Comparison of ENCODE assay signal across 1 cellular context in the genomic region with DNA sequence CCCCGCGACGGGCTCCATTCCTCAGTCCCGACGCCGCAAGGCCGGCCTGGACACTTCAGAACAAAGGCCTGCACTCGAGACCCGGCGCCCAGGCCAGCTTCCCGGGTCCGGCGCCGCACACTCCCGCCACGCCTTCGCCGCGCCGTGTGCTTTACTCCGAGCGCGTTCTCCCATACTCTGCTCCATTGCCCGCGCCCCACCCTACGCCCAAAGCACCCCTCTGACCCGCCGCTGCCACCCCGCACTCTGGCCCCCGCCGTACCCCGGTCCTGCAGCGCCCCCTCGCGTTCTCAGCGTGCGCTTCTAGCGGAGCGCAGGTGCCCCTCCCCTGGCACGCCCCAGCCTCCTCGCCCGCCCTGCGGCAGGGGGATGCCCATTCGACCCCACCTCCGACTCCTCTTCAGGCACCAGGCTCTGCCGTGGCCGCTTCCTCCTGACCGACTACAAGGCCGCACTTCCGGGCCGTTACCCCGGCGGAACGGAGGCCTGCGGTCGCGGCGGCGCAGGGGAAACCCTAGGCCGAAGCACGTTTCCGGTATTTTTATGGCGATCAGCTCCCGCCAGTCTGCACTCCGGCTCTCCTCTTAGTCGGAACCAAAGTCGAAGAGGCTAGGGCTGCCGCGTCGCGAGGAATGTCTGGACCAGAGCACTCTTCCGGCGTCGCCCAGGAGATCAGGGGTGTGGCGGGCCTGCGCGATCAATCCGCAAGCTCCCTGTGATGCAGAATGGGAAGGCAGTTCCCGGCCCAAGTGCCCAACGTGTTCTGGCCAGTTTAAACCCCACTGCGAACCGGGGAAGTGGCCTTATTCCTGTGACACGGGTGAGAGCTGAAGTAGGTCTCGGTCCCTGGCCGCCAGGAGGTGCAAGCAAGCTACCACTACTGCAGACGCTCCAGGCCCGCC.
TF ChIP-seq lines count a peak whose summit lies in the region.

ZBTB45 (minus strand) TSS at position 456 of the 902 bp plus-strand sequence. CDS start 2,137 bp downstream, outside the sequence.

TF ChIP-seq in K562, 482 proteins besides CTCF, POLR2A, EP300 and RAD21 (continued from another document and continues in another):
- TF ChIP-seq STAG1 (CRISPR knock-in tag; IDR thresholded peaks at IDR 0.05; ENCODE audit: borderline replicate concordance) (peak; percentile 91), RBM15 (IDR thresholded peaks at IDR 0.05; ENCODE audit: insufficient read depth, low read length) (no peak), OTX1 (CRISPR knock-in tag; IDR thresholded peaks at IDR 0.05) (peak; percentile 60; the same call in 1 of the 2 replicates), RUNX1 (IDR thresholded peaks at IDR 0.05; ENCODE audit: low read depth) (no peak; the same call in 1 of the 2 replicates), RAD51 (IDR thresholded peaks at IDR 0.05; ENCODE audit: borderline replicate concordance, low read depth) (no peak), MEF2A (IDR thresholded peaks at IDR 0.05; ENCODE audit: control insufficient read depth, low read depth, low read length) (0 out of 2 replicates have a peak, but pooled peaks have one; percentile 23), RBM39 (optimal IDR thresholded peaks at IDR 0.05; ENCODE audit: low read depth, low read length) (no peak), SLC30A9 (CRISPR knock-in tag; IDR thresholded peaks at IDR 0.05) (0 out of 2 replicates have a peak, but pooled peaks have one; percentile 30), BMI1 (IDR thresholded peaks at IDR 0.05; ENCODE audit: low read length) (no peak), PHB2 (IDR thresholded peaks at IDR 0.05; ENCODE audit: low read depth) (no peak), RBM14 (IDR thresholded peaks at IDR 0.05; ENCODE audit: borderline replicate concordance, insufficient read depth, low read depth, low read length) (0 out of 2 replicates have a peak, but pooled peaks have one; percentile 25), CAMTA2 (CRISPR knock-in tag; conservative IDR thresholded peaks at IDR 0.05) (peak; percentile 57; the same call in 1 of the 2 replicates), TARDBP (IDR thresholded peaks at IDR 0.05) (peak; percentile 89; the same call in 1 of the 2 replicates), RNF219 (CRISPR knock-in tag; IDR thresholded peaks at IDR 0.05) (no peak), ESRRA (IDR thresholded peaks at IDR 0.05; ENCODE audit: borderline replicate concordance, low read depth) (peak; percentile 91), SNIP1 (IDR thresholded peaks at IDR 0.05; ENCODE audit: low read depth) (no peak), JUND (IDR thresholded peaks at IDR 0.05; ENCODE audit: borderline replicate concordance, low read depth, low read length) (peak; percentile 79), JUND (tag; IDR thresholded peaks at IDR 0.05; ENCODE audit: borderline replicate concordance, low read depth, low read length) (peak; percentile 74; the same call in 1 of the 3 replicates), NR2C1 (IDR thresholded peaks at IDR 0.05) (peak; percentile 89), NR2C1 (tag; IDR thresholded peaks at IDR 0.05) (peak; percentile 91), BRCA1 (IDR thresholded peaks at IDR 0.05) (no peak), BRCA1 (CRISPR knock-in tag; IDR thresholded peaks at IDR 0.05) (no peak), SRSF9 (IDR thresholded peaks at IDR 0.05; ENCODE audit: borderline replicate concordance, low read depth, low read length) (no peak), SIN3A (IDR thresholded peaks at IDR 0.05; ENCODE audit: borderline replicate concordance in 2 of 2, control insufficient read depth in 1 of 2, low read depth in 2 of 2, low read length in 2 of 2) (peak; percentile 6 to 85; a peak in 2 of 4 replicates), SMARCB1 (IDR thresholded peaks at IDR 0.05; ENCODE audit: insufficient read length, low read depth) (no peak), ZBTB11 (CRISPR knock-in tag; IDR thresholded peaks at IDR 0.05) (peak; percentile 98 to 99 (median 98)), KHSRP (IDR thresholded peaks at IDR 0.05) (no peak), IRF9 (tag; IDR thresholded peaks at IDR 0.05) (0 out of 2 replicates have a peak, but pooled peaks have one; percentile 3), ZNF436 (CRISPR knock-in tag; IDR thresholded peaks at IDR 0.05) (no peak; the same call in 1 of the 2 replicates), NFE2L1 (tag; IDR thresholded peaks at IDR 0.05; ENCODE audit: borderline replicate concordance, low read depth) (no peak), STAT6 (CRISPR knock-in tag; IDR thresholded peaks at IDR 0.05) (no peak; the same call in 1 of the 2 replicates), EGR1 (conservative IDR thresholded peaks at IDR 0.05) (peak; percentile 46; the same call in 1 of the 2 replicates), CHCHD3 (CRISPR knock-in tag; IDR thresholded peaks at IDR 0.05) (no peak), TSC22D4 (tag; IDR thresholded peaks at IDR 0.05) (no peak), ZNF311 (CRISPR knock-in tag; IDR thresholded peaks at IDR 0.05) (no peak), ZBTB1 (CRISPR knock-in tag; IDR thresholded peaks at IDR 0.05; ENCODE audit: borderline replicate concordance, low read depth) (peak; percentile 97), COPS2 (conservative IDR thresholded peaks at IDR 0.05) (no peak)
- TF ChIP-seq, protein P1, sequence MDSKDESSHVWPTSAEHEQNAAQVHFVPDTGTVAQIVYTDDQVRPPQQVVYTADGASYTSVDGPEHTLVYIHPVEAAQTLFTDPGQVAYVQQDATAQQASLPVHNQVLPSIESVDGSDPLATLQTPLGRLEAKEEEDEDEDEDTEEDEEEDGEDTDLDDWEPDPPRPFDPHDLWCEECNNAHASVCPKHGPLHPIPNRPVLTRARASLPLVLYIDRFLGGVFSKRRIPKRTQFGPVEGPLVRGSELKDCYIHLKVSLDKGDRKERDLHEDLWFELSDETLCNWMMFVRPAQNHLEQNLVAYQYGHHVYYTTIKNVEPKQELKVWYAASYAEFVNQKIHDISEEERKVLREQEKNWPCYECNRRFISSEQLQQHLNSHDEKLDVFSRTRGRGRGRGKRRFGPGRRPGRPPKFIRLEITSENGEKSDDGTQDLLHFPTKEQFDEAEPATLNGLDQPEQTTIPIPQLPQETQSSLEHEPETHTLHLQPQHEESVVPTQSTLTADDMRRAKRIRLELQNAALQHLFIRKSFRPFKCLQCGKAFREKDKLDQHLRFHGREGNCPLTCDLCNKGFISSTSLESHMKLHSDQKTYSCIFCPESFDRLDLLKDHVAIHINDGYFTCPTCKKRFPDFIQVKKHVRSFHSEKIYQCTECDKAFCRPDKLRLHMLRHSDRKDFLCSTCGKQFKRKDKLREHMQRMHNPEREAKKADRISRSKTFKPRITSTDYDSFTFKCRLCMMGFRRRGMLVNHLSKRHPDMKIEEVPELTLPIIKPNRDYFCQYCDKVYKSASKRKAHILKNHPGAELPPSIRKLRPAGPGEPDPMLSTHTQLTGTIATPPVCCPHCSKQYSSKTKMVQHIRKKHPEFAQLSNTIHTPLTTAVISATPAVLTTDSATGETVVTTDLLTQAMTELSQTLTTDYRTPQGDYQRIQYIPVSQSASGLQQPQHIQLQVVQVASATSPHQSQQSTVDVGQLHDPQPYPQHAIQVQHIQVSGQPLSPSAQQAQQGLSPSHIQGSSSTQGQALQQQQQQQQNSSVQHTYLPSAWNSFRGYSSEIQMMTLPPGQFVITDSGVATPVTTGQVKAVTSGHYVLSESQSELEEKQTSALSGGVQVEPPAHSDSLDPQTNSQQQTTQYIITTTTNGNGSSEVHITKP (IDR thresholded peaks at IDR 0.05; ENCODE audit: partially characterized antibody), result peak; percentile 21
- TF ChIP-seq, protein P2, sequence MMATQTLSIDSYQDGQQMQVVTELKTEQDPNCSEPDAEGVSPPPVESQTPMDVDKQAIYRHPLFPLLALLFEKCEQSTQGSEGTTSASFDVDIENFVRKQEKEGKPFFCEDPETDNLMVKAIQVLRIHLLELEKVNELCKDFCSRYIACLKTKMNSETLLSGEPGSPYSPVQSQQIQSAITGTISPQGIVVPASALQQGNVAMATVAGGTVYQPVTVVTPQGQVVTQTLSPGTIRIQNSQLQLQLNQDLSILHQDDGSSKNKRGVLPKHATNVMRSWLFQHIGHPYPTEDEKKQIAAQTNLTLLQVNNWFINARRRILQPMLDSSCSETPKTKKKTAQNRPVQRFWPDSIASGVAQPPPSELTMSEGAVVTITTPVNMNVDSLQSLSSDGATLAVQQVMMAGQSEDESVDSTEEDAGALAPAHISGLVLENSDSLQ (IDR thresholded peaks at IDR 0.05), result peak; percentile 73
- TF ChIP-seq, protein P3, sequence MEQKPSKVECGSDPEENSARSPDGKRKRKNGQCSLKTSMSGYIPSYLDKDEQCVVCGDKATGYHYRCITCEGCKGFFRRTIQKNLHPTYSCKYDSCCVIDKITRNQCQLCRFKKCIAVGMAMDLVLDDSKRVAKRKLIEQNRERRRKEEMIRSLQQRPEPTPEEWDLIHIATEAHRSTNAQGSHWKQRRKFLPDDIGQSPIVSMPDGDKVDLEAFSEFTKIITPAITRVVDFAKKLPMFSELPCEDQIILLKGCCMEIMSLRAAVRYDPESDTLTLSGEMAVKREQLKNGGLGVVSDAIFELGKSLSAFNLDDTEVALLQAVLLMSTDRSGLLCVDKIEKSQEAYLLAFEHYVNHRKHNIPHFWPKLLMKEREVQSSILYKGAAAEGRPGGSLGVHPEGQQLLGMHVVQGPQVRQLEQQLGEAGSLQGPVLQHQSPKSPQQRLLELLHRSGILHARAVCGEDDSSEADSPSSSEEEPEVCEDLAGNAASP (IDR thresholded peaks at IDR 0.05), result no peak
- TF ChIP-seq, protein P4, sequence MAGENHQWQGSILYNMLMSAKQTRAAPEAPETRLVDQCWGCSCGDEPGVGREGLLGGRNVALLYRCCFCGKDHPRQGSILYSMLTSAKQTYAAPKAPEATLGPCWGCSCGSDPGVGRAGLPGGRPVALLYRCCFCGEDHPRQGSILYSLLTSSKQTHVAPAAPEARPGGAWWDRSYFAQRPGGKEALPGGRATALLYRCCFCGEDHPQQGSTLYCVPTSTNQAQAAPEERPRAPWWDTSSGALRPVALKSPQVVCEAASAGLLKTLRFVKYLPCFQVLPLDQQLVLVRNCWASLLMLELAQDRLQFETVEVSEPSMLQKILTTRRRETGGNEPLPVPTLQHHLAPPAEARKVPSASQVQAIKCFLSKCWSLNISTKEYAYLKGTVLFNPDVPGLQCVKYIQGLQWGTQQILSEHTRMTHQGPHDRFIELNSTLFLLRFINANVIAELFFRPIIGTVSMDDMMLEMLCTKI (IDR thresholded peaks at IDR 0.05; ENCODE audit: partially characterized antibody), result no peak
